25 cellular contexts compared by ENCODE assay signal in the genomic region with DNA sequence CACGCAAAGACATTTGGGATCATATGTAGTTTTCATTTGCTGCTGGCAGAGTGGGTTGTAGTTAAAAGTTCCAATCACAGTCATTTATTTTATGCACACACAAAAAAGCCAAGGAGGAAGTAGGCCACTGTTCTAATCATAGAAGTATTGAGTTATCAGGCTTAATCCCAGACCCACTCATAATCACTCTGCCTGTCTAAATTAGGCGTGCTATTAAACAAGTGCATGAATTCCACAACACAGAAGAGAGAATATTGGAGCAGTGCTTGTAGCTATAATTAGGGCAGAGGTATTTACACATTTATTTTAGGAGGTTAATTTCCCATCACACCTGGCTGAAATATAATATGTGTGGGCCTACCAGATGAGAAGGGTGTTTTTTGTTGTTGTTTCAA.
DNase-seq lines count a peak whose midpoint lies in the region; ATAC-seq and TF ChIP-seq lines count a peak whose summit lies in the region.
"Had no signal": no experiment of that assay in that cellular context is flagged by ENCODE, and none has a peak within 500 bp of the region (broad histone marks: within the 10 kb centered on the region; RNA-seq: fewer than 3 reads in every experiment).

No MANE protein-coding gene starts in this region.

- H3K27ac Mint-ChIP-seq in neural crest cell (ENCODE audit: unreplicated experiment) = peak overlapping the region; percentile 53
- H3K27ac Mint-ChIP-seq: activated CD4-positive, alpha-beta T cell treated with anti-CD3 and anti-CD28 coated beads for 36 hours; activated CD8-positive, alpha-beta T cell treated with anti-CD3 and anti-CD28 coated beads for 36 hours; activated naive CD8-positive, alpha-beta T cell; activated T-helper 17 cell treated with anti-CD3 and anti-CD28 coated beads, Interleukin-2, amount 50 U/mL, for 72 hours; naive thymus-derived CD8-positive, alpha-beta T cell; stimulated activated naive CD8-positive, alpha-beta T cell treated with anti-CD3 and anti-CD28 coated beads, Interleukin-15, Interleukin-2, amounts not matched to agents 100 ng/mL and 50 ng/mL, for 24 hours had no signal

- intact Hi-C loops in Right ventricle myocardium superior (cut with DNase I) = no loop called here
- intact Hi-C loops in cardiac septum (cut with DNase I) = no loop called here
- intact Hi-C loops in left ventricle myocardium superior (cut with micrococcal nuclease) = no loop called here

- no peak overlapping the region for H3K4me3 Mint-ChIP-seq in neural crest cell
- H3K4me3 Mint-ChIP-seq: activated CD4-positive, alpha-beta T cell treated with anti-CD3 and anti-CD28 coated beads for 36 hours; activated CD8-positive, alpha-beta T cell treated with anti-CD3 and anti-CD28 coated beads for 36 hours; activated naive CD8-positive, alpha-beta T cell; activated T-helper 17 cell treated with anti-CD3 and anti-CD28 coated beads, Interleukin-2, amount 50 U/mL, for 72 hours; naive thymus-derived CD8-positive, alpha-beta T cell; stimulated activated naive CD8-positive, alpha-beta T cell treated with anti-CD3 and anti-CD28 coated beads, Interleukin-15, Interleukin-2, amounts not matched to agents 100 ng/mL and 50 ng/mL, for 24 hours had no signal

- H3K27me3 Mint-ChIP-seq in neural crest cell (ENCODE audit: low read depth) = no peaks in the 10 kb centered on the region
- H3K27me3 Mint-ChIP-seq: activated CD8-positive, alpha-beta T cell treated with anti-CD3 and anti-CD28 coated beads for 36 hours; activated naive CD8-positive, alpha-beta T cell; activated T-helper 17 cell treated with anti-CD3 and anti-CD28 coated beads, Interleukin-2, amount 50 U/mL, for 72 hours; naive thymus-derived CD8-positive, alpha-beta T cell; stimulated activated naive CD8-positive, alpha-beta T cell treated with anti-CD3 and anti-CD28 coated beads, Interleukin-15, Interleukin-2, amounts not matched to agents 100 ng/mL and 50 ng/mL, for 24 hours had no signal

- peak; percentile 82 for ATAC-seq in Right ventricle myocardium superior (ENCODE audit: poor library complexity)
- peak; percentile 86 for ATAC-seq in left ventricle myocardium superior
- no peak for ATAC-seq in GM21360 (IDR thresholded peaks at IDR 0.05; ENCODE audit: unreplicated experiment)
- ATAC-seq: activated CD4-positive, alpha-beta T cell treated with anti-CD3 and anti-CD28 coated beads for 36 hours; activated CD8-positive, alpha-beta T cell treated with anti-CD3 and anti-CD28 coated beads for 36 hours; activated T-helper 17 cell treated with anti-CD3 and anti-CD28 coated beads, Interleukin-2, amount 50 U/mL, for 72 hours; naive thymus-derived CD8-positive, alpha-beta T cell had no signal

- H3K36me3 Mint-ChIP-seq in neural crest cell (ENCODE audit: low read depth) = no peaks in the 10 kb centered on the region
- H3K36me3 Mint-ChIP-seq: activated naive CD8-positive, alpha-beta T cell; naive thymus-derived CD8-positive, alpha-beta T cell had no signal

- DNase-seq in Right ventricle myocardium superior (no peak), cardiac septum (ENCODE audit: low spot score) (no peak), left ventricle myocardium superior (no peak), neural crest cell (ENCODE audit: low read depth, low spot score) (no peak), activated gamma-delta T cell (lab: John Stamatoyannopoulos, UW) (no peak), mucosa of gallbladder (ENCODE audit: low spot score) (no peak)
- DNase-seq in activated naive CD4-positive, alpha-beta T cell treated with anti-CD3 and anti-CD28 coated beads, Interleukin-2, amount 50 U/mL, for 16 hours = no peak
- DNase-seq: activated CD4-positive, alpha-beta T cell treated with anti-CD3 and anti-CD28 coated beads for 36 hours; activated CD8-positive, alpha-beta memory T cell treated with anti-CD3 and anti-CD28 coated beads, Interleukin-2, amount 50 U/mL, for 48 hours; activated CD8-positive, alpha-beta T cell treated with anti-CD3 and anti-CD28 coated beads for 36 hours; DND-41; effector CD4-positive, alpha-beta T cell; naive thymus-derived CD8-positive, alpha-beta T cell; NCI-H1105; NCI-H2029; Peyer's patch; right cardiac atrium; SIG-M5; stimulated activated CD8-positive, alpha-beta memory T cell treated with anti-CD3 and anti-CD28 coated beads, Interleukin-4, amount 100 ng/mL, for 48 hours; SW 1271; testis had no signal

- H3K9me3 Mint-ChIP-seq in neural crest cell = no peaks in the 10 kb centered on the region
- H3K9me3 Mint-ChIP-seq: stimulated activated naive CD8-positive, alpha-beta T cell treated with anti-CD3 and anti-CD28 coated beads, Interleukin-15, Interleukin-2, amounts not matched to agents 100 ng/mL and 50 ng/mL, for 24 hours had no signal

- TF ChIP-seq CTCF in neural crest cell (conservative IDR thresholded peaks at IDR 0.05) = no peak

- H3K4me1 Mint-ChIP-seq in neural crest cell = peaks cover 30% of the 10 kb centered on the region
- H3K4me1 Mint-ChIP-seq: activated CD4-positive, alpha-beta T cell treated with anti-CD3 and anti-CD28 coated beads for 36 hours; activated T-helper 17 cell treated with anti-CD3 and anti-CD28 coated beads, Interleukin-2, amount 50 U/mL, for 72 hours; naive thymus-derived CD8-positive, alpha-beta T cell had no signal
